ENCODE assay signal across 1 cellular context in genomic region chrX:3592184-3592583, GRCh38.
TF ChIP-seq lines count a peak whose summit lies in the region.

No MANE protein-coding gene starts in this region.

TF ChIP-seq in H1, 55 proteins besides CTCF, POLR2A, EP300 and RAD21:
- peak; percentile 66 for TF ChIP-seq E2F6 (IDR thresholded peaks at IDR 0.05)
- TF ChIP-seq MAX (IDR thresholded peaks at IDR 0.05), result peak; percentile 74
- TF ChIP-seq TBP (IDR thresholded peaks at IDR 0.05; ENCODE audit: low read depth, low read length), result no peak
- TF ChIP-seq SP1 (IDR thresholded peaks at IDR 0.05; ENCODE audit: low read depth, low read length), result 0 out of 2 replicates have a peak, but pooled peaks have one; percentile 27
- TF ChIP-seq SP2 (IDR thresholded peaks at IDR 0.05; ENCODE audit: low read length), result no peak
- peak; percentile 92 for TF ChIP-seq YY1 (IDR thresholded peaks at IDR 0.05; ENCODE audit: low read depth, low read length)
- TF ChIP-seq POU5F1 (IDR thresholded peaks at IDR 0.05; ENCODE audit: low read depth, low read length), result peak; percentile 82
